1 cellular context compared by ENCODE assay signal in genomic region chr21:45110873-45111624, GRCh38.
A peak's percentile ranks its signal among the peaks of the same experiment; 100 is the strongest.
TF ChIP-seq lines count a peak whose summit lies in the region.

No MANE protein-coding gene starts in this region.

TF ChIP-seq in K562, 482 proteins besides CTCF, POLR2A, EP300 and RAD21 (continued from another document):
- TF ChIP-seq ID3 (CRISPR knock-in tag; IDR thresholded peaks at IDR 0.05): no peak
- peak; percentile 49; the same call in 1 of the 2 replicates for TF ChIP-seq ID3 (tag; IDR thresholded peaks at IDR 0.05)
- no peak for TF ChIP-seq STAG1 (CRISPR knock-in tag; IDR thresholded peaks at IDR 0.05; ENCODE audit: borderline replicate concordance)
